In the genomic region with DNA sequence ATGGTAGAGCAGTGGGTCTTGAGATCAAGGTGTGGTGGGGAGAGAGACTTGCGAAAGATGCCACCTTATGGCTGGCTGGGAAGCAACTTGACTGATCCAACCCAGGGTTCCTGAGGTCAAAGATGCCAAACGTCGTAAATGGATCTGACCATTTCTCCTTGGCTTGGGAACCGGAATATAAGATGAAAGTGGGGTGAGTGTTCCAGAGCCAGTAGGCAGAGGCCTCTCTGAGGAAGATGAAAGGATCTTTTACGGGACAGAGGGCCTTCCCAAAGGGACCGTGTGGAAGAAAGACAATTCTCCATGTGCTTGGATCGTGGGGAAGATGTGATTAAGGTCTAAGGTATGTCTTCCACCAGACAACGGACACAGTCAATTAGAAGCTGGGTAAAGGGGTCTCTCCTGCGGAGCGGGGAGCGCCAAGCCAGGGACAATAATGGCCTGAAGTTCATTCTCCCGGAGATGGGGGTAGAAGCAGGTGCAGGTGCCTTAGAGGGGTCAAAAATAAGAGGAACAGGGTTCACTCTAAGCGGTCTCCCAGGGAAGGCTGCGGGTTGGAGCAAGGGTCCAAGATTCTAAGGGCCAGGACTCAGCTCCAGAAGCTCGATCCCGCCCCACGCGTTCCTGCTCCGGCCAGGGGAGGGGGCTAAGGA, we compare ENCODE assay signal across 8 cellular contexts. TPM values are rescaled to one million over a fixed set of nuclear protein-coding genes. Genes with fewer than 3 reads are reported as not detected.
DNase-seq lines count a peak whose midpoint lies in the region; ATAC-seq and TF ChIP-seq lines count a peak whose summit lies in the region.

No MANE protein-coding gene starts in this region.

- peaks cover 23% of the 10 kb centered on the region for H3K36me3 Mint-ChIP-seq in stimulated activated naive CD8-positive, alpha-beta T cell treated with anti-CD3 and anti-CD28 coated beads, Interleukin-15, Interleukin-2, amounts not matched to agents 100 ng/mL and 50 ng/mL, for 24 hours (ENCODE audit: low read depth)
- peaks cover 6% of the 10 kb centered on the region; the same call in 1 of the 2 replicates for H3K36me3 Mint-ChIP-seq in WTC11
- H3K36me3 Mint-ChIP-seq in glutamatergic neuron (ENCODE audit: unreplicated experiment): no peaks in the 10 kb centered on the region

- peaks cover 43% of the 10 kb centered on the region for H3K4me1 Mint-ChIP-seq in stimulated activated naive CD8-positive, alpha-beta T cell treated with anti-CD3 and anti-CD28 coated beads, Interleukin-15, Interleukin-2, amounts not matched to agents 100 ng/mL and 50 ng/mL, for 24 hours (ENCODE audit: low read depth)
- H3K4me1 Mint-ChIP-seq in WTC11 (peaks cover 22% of the 10 kb centered on the region), glutamatergic neuron (ENCODE audit: low read depth, unreplicated experiment) (peaks cover 15% of the 10 kb centered on the region)

- POLR2A ChIA-PET in WTC11 (lab: Charles Lee) (interaction anchor here (0.8 to 2.8 kb wide), 5 partner anchors 14 to 73 kb away, joined by 3 to 31 read pairs (median 4); a partner anchor contains a TSS), GM10248 (lab: Yijun Ruan, JAX) (interaction anchor here (1.2 kb wide), 2 partner anchors 31 to 129 kb away, joined by 4 to 5 read pairs; a partner anchor contains a TSS)

- TF ChIP-seq CTCF in WTC11 (IDR thresholded peaks at IDR 0.05) (no peak), glutamatergic neuron (IDR thresholded peaks at IDR 0.05; ENCODE audit: partially characterized antibody, unreplicated experiment) (no peak), GM10248 (IDR thresholded peaks at IDR 0.05; ENCODE audit: control extremely low read depth, extremely low read depth, low read depth, missing control alignments) (no peak)

- peak overlapping the region; percentile 45 to 97 (median 89) for H3K27ac ChIP-seq in skin epidermis

- H3K27ac Mint-ChIP-seq in stimulated activated naive CD8-positive, alpha-beta T cell treated with anti-CD3 and anti-CD28 coated beads, Interleukin-15, Interleukin-2, amounts not matched to agents 100 ng/mL and 50 ng/mL, for 24 hours: peak overlapping the region; percentile 83
- H3K27ac Mint-ChIP-seq in WTC11 (peak overlapping the region; percentile 87), glutamatergic neuron (ENCODE audit: unreplicated experiment) (peak overlapping the region; percentile 90)

- H3K9me3 Mint-ChIP-seq in stimulated activated naive CD8-positive, alpha-beta T cell treated with anti-CD3 and anti-CD28 coated beads, Interleukin-15, Interleukin-2, amounts not matched to agents 100 ng/mL and 50 ng/mL, for 24 hours: no peaks in the 10 kb centered on the region
- H3K9me3 Mint-ChIP-seq in WTC11 (no peaks in the 10 kb centered on the region), glutamatergic neuron (ENCODE audit: unreplicated experiment) (peaks cover 8% of the 10 kb centered on the region)

- ATAC-seq in stimulated activated naive CD8-positive, alpha-beta T cell treated with anti-CD3 and anti-CD28 coated beads, Interleukin-15, Interleukin-2, amounts not matched to agents 100 U/mL and 50 U/mL, for 24 hours: no peak
- ATAC-seq in WTC11: no peak

- CTCF ChIA-PET in WTC11 (lab: Charles Lee): interaction anchor here (0.7 to 3.5 kb wide), 18 partner anchors 14 to 376 kb away, joined by 3 to 47 read pairs (median 8); a partner anchor contains a TSS
- CTCF ChIA-PET in GM10248 (lab: Yijun Ruan, JAX): interaction anchor here (1.0 to 9.0 kb wide), 8 partner anchors 10 to 73 kb away, joined by 3 to 68 read pairs (median 5); a partner anchor contains a TSS

- H3K4me3 Mint-ChIP-seq in stimulated activated naive CD8-positive, alpha-beta T cell treated with anti-CD3 and anti-CD28 coated beads, Interleukin-15, Interleukin-2, amounts not matched to agents 100 ng/mL and 50 ng/mL, for 24 hours: peak overlapping the region; percentile 91
- peak overlapping the region; percentile 83 for H3K4me3 Mint-ChIP-seq in WTC11
- H3K4me3 Mint-ChIP-seq in glutamatergic neuron (ENCODE audit: unreplicated experiment): peak overlapping the region; percentile 92

- H3K4me3 ChIP-seq in skin epidermis: peak overlapping the region; percentile 74 to 91 (median 75)

- no peak for DNase-seq in stimulated activated naive CD8-positive, alpha-beta T cell treated with anti-CD3 and anti-CD28 coated beads, Interleukin-15, Interleukin-2, amounts not matched to agents 100 U/mL and 50 U/mL, for 24 hours
- DNase-seq in WTC11 (ENCODE audit: low spot score) (no peak), glutamatergic neuron (no peak), DMS53 treated with DMSO at 0.1 percent for 48 hours (lab: John Stamatoyannopoulos, UW; ENCODE audit: unreplicated experiment) (no peak), AG08396 (ENCODE audit: low spot score) (no peak), GM10248 (ENCODE audit: extremely low spot score) (no peak)

- no peaks in the 10 kb centered on the region for H3K27me3 Mint-ChIP-seq in stimulated activated naive CD8-positive, alpha-beta T cell treated with anti-CD3 and anti-CD28 coated beads, Interleukin-15, Interleukin-2, amounts not matched to agents 100 ng/mL and 50 ng/mL, for 24 hours
- no peaks in the 10 kb centered on the region for H3K27me3 Mint-ChIP-seq in WTC11 (ENCODE audit: low read depth)
- H3K27me3 Mint-ChIP-seq in glutamatergic neuron (ENCODE audit: unreplicated experiment): peaks cover 11% of the 10 kb centered on the region

TF ChIP-seq in WTC11, 78 proteins besides CTCF, POLR2A, EP300 and RAD21 (continues in another document):
- TF ChIP-seq, protein P1, sequence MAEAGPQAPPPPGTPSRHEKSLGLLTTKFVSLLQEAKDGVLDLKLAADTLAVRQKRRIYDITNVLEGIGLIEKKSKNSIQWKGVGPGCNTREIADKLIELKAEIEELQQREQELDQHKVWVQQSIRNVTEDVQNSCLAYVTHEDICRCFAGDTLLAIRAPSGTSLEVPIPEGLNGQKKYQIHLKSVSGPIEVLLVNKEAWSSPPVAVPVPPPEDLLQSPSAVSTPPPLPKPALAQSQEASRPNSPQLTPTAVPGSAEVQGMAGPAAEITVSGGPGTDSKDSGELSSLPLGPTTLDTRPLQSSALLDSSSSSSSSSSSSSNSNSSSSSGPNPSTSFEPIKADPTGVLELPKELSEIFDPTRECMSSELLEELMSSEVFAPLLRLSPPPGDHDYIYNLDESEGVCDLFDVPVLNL (CRISPR knock-in tag; IDR thresholded peaks at IDR 0.05; ENCODE audit: borderline replicate concordance, low read depth): no peak
- no peak for TF ChIP-seq SMAD3 (CRISPR knock-in tag; IDR thresholded peaks at IDR 0.05; ENCODE audit: borderline replicate concordance)
- TF ChIP-seq, protein P2, sequence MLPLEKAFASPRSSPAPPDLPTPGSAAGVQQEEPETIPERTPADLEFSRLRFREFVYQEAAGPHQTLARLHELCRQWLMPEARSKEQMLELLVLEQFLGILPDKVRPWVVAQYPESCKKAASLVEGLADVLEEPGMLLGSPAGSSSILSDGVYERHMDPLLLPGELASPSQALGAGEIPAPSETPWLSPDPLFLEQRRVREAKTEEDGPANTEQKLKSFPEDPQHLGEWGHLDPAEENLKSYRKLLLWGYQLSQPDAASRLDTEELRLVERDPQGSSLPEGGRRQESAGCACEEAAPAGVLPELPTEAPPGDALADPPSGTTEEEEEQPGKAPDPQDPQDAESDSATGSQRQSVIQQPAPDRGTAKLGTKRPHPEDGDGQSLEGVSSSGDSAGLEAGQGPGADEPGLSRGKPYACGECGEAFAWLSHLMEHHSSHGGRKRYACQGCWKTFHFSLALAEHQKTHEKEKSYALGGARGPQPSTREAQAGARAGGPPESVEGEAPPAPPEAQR (CRISPR knock-in tag; IDR thresholded peaks at IDR 0.05): no peak
- no peak for TF ChIP-seq NR1H2 (CRISPR knock-in tag; IDR thresholded peaks at IDR 0.05)
- TF ChIP-seq, protein P3, sequence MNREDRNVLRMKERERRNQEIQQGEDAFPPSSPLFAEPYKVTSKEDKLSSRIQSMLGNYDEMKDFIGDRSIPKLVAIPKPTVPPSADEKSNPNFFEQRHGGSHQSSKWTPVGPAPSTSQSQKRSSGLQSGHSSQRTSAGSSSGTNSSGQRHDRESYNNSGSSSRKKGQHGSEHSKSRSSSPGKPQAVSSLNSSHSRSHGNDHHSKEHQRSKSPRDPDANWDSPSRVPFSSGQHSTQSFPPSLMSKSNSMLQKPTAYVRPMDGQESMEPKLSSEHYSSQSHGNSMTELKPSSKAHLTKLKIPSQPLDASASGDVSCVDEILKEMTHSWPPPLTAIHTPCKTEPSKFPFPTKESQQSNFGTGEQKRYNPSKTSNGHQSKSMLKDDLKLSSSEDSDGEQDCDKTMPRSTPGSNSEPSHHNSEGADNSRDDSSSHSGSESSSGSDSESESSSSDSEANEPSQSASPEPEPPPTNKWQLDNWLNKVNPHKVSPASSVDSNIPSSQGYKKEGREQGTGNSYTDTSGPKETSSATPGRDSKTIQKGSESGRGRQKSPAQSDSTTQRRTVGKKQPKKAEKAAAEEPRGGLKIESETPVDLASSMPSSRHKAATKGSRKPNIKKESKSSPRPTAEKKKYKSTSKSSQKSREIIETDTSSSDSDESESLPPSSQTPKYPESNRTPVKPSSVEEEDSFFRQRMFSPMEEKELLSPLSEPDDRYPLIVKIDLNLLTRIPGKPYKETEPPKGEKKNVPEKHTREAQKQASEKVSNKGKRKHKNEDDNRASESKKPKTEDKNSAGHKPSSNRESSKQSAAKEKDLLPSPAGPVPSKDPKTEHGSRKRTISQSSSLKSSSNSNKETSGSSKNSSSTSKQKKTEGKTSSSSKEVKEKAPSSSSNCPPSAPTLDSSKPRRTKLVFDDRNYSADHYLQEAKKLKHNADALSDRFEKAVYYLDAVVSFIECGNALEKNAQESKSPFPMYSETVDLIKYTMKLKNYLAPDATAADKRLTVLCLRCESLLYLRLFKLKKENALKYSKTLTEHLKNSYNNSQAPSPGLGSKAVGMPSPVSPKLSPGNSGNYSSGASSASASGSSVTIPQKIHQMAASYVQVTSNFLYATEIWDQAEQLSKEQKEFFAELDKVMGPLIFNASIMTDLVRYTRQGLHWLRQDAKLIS (CRISPR knock-in tag; IDR thresholded peaks at IDR 0.05; ENCODE audit: borderline replicate concordance): no peak
- no peak for TF ChIP-seq MXD4 (CRISPR knock-in tag; IDR thresholded peaks at IDR 0.05; ENCODE audit: borderline replicate concordance)
- no peak for TF ChIP-seq ZNF671 (CRISPR knock-in tag; IDR thresholded peaks at IDR 0.05)

RNA-seq across cellular contexts. Expression of a gene that starts 0.8 kb away (rescaled TPM):
- 32.5 to 35.1 TPM (median 33.3 TPM) in 3 replicates for total RNA-seq in WTC11 (2021)
- 108 TPM for total RNA-seq in glutamatergic neuron (ENCODE audit: unreplicated experiment)

RNA-seq across cellular contexts. Expression of a gene that starts 13.7 kb away (rescaled TPM):
- 68.3 to 75.8 TPM (median 73.1 TPM) in 3 replicates for total RNA-seq in WTC11 (2021)
- total RNA-seq in glutamatergic neuron (ENCODE audit: unreplicated experiment): 97.3 TPM

RNA-seq across cellular contexts. Expression of a gene that starts 16.0 kb away (rescaled TPM):
- total RNA-seq in WTC11 (2021) (0.83 to 1.2 TPM (median 1.1 TPM) in 3 replicates), glutamatergic neuron (ENCODE audit: unreplicated experiment) (not detected)

RNA-seq across cellular contexts. Expression of a gene that starts 24.0 kb away (rescaled TPM):
- total RNA-seq in WTC11 (2021): 15.2 to 19.9 TPM (median 17.5 TPM) in 3 replicates
- total RNA-seq in glutamatergic neuron (ENCODE audit: unreplicated experiment): 1.7 TPM

RNA-seq across cellular contexts. Expression of a gene that starts 30.2 kb away (rescaled TPM):
- total RNA-seq in WTC11 (2021) (55.3 to 57.7 TPM (median 57.0 TPM) in 3 replicates), glutamatergic neuron (ENCODE audit: unreplicated experiment) (60.2 TPM)
